37 cellular contexts compared by ENCODE assay signal in genomic region chr1:155285063-155285462, GRCh38. TPM values are rescaled to one million over a fixed set of nuclear protein-coding genes. Genes with fewer than 3 reads are reported as not detected.
"Had no signal": no experiment of that assay in that cellular context is flagged by ENCODE, and none has a peak within 500 bp of the region (broad histone marks: within the 10 kb centered on the region; RNA-seq: fewer than 3 reads in every experiment).

No MANE protein-coding gene starts in this region.

- H3K27ac Mint-ChIP-seq: activated CD4-positive, alpha-beta T cell treated with anti-CD3 and anti-CD28 coated beads, Interleukin-2, amount 10 ng/mL, durations not matched to agents 24 days and 14 days; activated CD8-positive, alpha-beta T cell treated with anti-CD3 and anti-CD28 coated beads for 36 hours; activated naive CD8-positive, alpha-beta T cell treated with anti-CD3 and anti-CD28 coated beads for 36 hours; activated T-cell treated with anti-CD3 and anti-CD28 coated beads, Interleukin-2, amount 50 U/mL, for 72 hours; activated T-helper 17 cell treated with anti-CD3 and anti-CD28 coated beads, Interleukin-2, amount 50 U/mL, for 72 hours; T-cell had no signal

- H3K36me3 ChIP-seq: breast epithelium, MG63 had no signal

- H3K4me3 Mint-ChIP-seq: activated CD4-positive, alpha-beta T cell treated with anti-CD3 and anti-CD28 coated beads, Interleukin-2, amount 10 ng/mL, durations not matched to agents 24 days and 14 days; activated CD8-positive, alpha-beta T cell treated with anti-CD3 and anti-CD28 coated beads for 36 hours; activated naive CD8-positive, alpha-beta T cell treated with anti-CD3 and anti-CD28 coated beads for 36 hours; activated T-cell treated with anti-CD3 and anti-CD28 coated beads, Interleukin-2, amount 50 U/mL, for 72 hours; activated T-helper 17 cell treated with anti-CD3 and anti-CD28 coated beads, Interleukin-2, amount 50 U/mL, for 72 hours; T-cell had no signal

- H3K4me1 Mint-ChIP-seq: activated CD4-positive, alpha-beta T cell treated with anti-CD3 and anti-CD28 coated beads, Interleukin-2, amount 10 ng/mL, durations not matched to agents 24 days and 14 days; activated naive CD8-positive, alpha-beta T cell treated with anti-CD3 and anti-CD28 coated beads for 36 hours; activated T-helper 17 cell treated with anti-CD3 and anti-CD28 coated beads, Interleukin-2, amount 50 U/mL, for 72 hours; T-cell had no signal

- FAIRE-seq: astrocyte had no signal

- H3K9me3 ChIP-seq: body of pancreas, breast epithelium, MG63 had no signal

- H3K4me1 ChIP-seq: body of pancreas, breast epithelium had no signal

- H3K36me3 Mint-ChIP-seq: activated naive CD8-positive, alpha-beta T cell treated with anti-CD3 and anti-CD28 coated beads for 36 hours; T-cell had no signal

- DNase-seq: activated CD4-positive, alpha-beta T cell treated with anti-CD3 and anti-CD28 coated beads for 1 hour; activated CD4-positive, alpha-beta T cell treated with anti-CD3 and anti-CD28 coated beads, Interleukin-2, amount 10 ng/mL, durations not matched to agents 24 days and 14 days; activated CD4-positive, alpha-beta T cell treated with anti-CD3 and anti-CD28 coated beads, Interleukin-2, amount 50 U/mL, for 4 hours; activated CD4-positive, CD25-positive, alpha-beta regulatory T cell; activated CD8-positive, alpha-beta T cell treated with anti-CD3 and anti-CD28 coated beads for 36 hours; activated effector memory CD4-positive, alpha-beta T cell treated with anti-CD3 and anti-CD28 coated beads, Interleukin-2, amount 50 U/mL, for 16 hours; activated naive CD4-positive, alpha-beta T cell; activated naive CD4-positive, alpha-beta T cell treated with anti-CD3 and anti-CD28 coated beads, Interleukin-2, amount 50 U/mL, for 16 hours; activated naive CD8-positive, alpha-beta T cell treated with anti-CD3 and anti-CD28 coated beads for 36 hours; activated T-cell treated with anti-CD3 and anti-CD28 coated beads, Interleukin-2, amount 50 U/mL, for 1 hour; activated T-cell treated with anti-CD3 and anti-CD28 coated beads, Interleukin-2, amount 50 U/mL, for 72 hours; amniotic stem cell; body of pancreas; Kasumi-1; KG1; MG63; MV-4-11; NCI-H1092; NCI-H1436 treated with DMSO at 0.1 percent for 48 hours; NCI-H1694 treated with DMSO at 0.1 percent for 48 hours; NCI-H2029; NCI-H345; NCI-H524 treated with DMSO at 0.1 percent for 48 hours; SIG-M5; T-cell; T-helper 2 cell; T-helper 9 cell; WERI-Rb-1 had no signal

- H3K27ac ChIP-seq: body of pancreas, breast epithelium had no signal

- H3K4me3 ChIP-seq: body of pancreas, breast epithelium, MG63 had no signal

- H3K27me3 ChIP-seq: body of pancreas, breast epithelium, MG63 had no signal

- ATAC-seq: activated CD8-positive, alpha-beta T cell treated with anti-CD3 and anti-CD28 coated beads for 36 hours; activated T-cell treated with anti-CD3 and anti-CD28 coated beads, Interleukin-2, amount 50 U/mL, for 72 hours; activated T-helper 17 cell treated with anti-CD3 and anti-CD28 coated beads, Interleukin-2, amount 50 U/mL, for 72 hours; body of pancreas; Panc1; SK-N-SH treated with all-trans-retinoic acid at 6 μM for 48 hours; T-cell had no signal

- H3K27me3 Mint-ChIP-seq: activated naive CD8-positive, alpha-beta T cell treated with anti-CD3 and anti-CD28 coated beads for 36 hours; activated T-helper 17 cell treated with anti-CD3 and anti-CD28 coated beads, Interleukin-2, amount 50 U/mL, for 72 hours had no signal

RNA-seq across cellular contexts. Expression of gene PKLR, which starts 16.2 kb away (rescaled TPM):
- total RNA-seq: activated CD8-positive, alpha-beta memory T cell treated with anti-CD3 and anti-CD28 coated beads for 36 hours; activated CD8-positive, alpha-beta T cell treated with anti-CD3 and anti-CD28 coated beads for 36 hours; activated naive CD8-positive, alpha-beta T cell treated with anti-CD3 and anti-CD28 coated beads for 36 hours; activated T-cell treated with anti-CD3 and anti-CD28 coated beads, Interleukin-2, amount 50 U/mL, for 72 hours; activated T-helper 17 cell treated with anti-CD3 and anti-CD28 coated beads, Interleukin-2, amount 50 U/mL, for 72 hours; astrocyte; body of pancreas; cardiac septum; NCI-H460; RPMI7951 had no signal
